Comparison of ENCODE assay signal across 7 cellular contexts in the genomic region with DNA sequence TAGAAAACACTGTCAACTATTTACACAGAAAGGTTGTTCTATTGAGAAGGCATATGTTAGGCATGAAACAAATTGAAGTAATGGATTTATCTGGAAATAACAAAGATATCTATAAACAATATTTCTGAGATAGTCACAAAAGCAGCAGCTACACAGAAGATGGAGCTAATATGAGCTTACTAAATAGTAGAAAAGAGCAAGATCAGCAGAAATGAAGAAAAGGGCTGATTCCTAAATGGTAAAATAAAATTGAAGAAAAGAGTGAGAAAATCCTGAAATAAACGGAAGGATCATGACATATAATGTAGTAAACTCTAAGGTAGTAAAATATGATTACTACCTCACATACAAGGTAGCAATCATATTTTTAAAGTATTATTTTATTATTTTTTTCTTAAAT.
"Had no signal": no experiment of that assay in that cellular context is flagged by ENCODE, and none has a peak within 500 bp of the region (broad histone marks: within the 10 kb centered on the region; RNA-seq: fewer than 3 reads in every experiment).

No MANE protein-coding gene starts in this region.

- H2AFZ ChIP-seq: GM23248 had no signal

- H3K9ac ChIP-seq: GM23248 had no signal

- DNase-seq: GM23248, GOT3, H9, HCEC 1CT, KG1 had no signal

- H3K4me3 ChIP-seq: GM23248, K562 had no signal

- FAIRE-seq: H54, K562 had no signal

- H3K27ac ChIP-seq: GM23248 had no signal

- ATAC-seq: K562 had no signal
